In the genomic region with DNA sequence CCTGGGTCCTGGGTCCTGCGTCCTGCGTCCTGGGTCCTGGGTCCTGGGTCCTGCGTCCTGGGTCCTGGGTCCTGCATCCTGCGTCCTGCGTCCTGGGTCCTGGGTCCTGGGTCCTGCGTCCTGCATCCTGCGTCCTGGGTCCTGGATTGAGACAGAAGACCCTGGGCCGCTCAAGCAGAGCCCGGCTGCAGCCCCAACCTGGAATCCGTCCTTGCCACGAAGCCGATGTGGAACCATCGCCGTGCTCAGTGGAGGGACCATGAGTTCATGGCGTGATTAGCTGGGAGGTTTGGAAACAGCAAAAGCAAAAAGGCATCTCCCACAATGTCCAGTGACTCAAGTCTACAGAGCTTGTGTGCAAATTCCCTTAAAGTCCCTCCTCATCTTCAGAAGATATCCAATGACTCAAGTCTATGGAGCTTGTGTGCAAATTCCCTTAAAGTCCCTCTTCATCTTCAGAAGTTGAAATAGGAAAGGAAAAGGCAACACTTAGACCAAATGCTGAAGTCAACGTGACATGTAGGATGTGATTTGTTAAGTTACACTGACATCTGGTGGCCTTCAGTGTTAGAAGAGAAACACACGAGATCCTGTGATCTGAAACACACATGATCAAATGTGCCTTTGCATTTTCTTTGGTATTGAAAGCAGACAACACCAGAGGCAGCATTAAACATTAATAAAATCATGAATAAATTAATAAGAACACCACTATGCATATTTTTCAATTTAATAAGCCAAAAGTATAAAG, we compare ENCODE assay signal across 8 cellular contexts.
DNase-seq lines count a peak whose midpoint lies in the region; ATAC-seq and TF ChIP-seq lines count a peak whose summit lies in the region.

No MANE protein-coding gene starts in this region.

- H3K4me1 ChIP-seq in neural progenitor cell: no peaks in the 10 kb centered on the region

- H3K9ac ChIP-seq in neural progenitor cell: no peak overlapping the region

- H3K4me2 ChIP-seq in neural progenitor cell: no peak overlapping the region

- no peak overlapping the region for H3K27ac ChIP-seq in neural progenitor cell

- TF ChIP-seq CTCF in cardiac fibroblast (IDR thresholded peaks at IDR 0.05; ENCODE audit: low read depth, low read length) (no peak), neural progenitor cell (IDR thresholded peaks at IDR 0.05) (peak; percentile 72)

- H3K4me3 Mint-ChIP-seq in neural progenitor cell: no peak overlapping the region
- no peak overlapping the region for H3K4me3 Mint-ChIP-seq in activated T-helper 1 cell treated with anti-CD3 and anti-CD28 coated beads, Interleukin-12 subunit alpha, Interleukin-12 subunit beta, Interleukin-2, Interleukin-4 antibody, amounts not matched to agents 30 ng/mL and 10 ng/mL and 1 ng/mL, durations not matched to agents 14 hours and 24 hours and 36 hours

- H3K36me3 Mint-ChIP-seq in neural progenitor cell: no peaks in the 10 kb centered on the region
- H3K36me3 Mint-ChIP-seq in activated T-helper 1 cell treated with anti-CD3 and anti-CD28 coated beads, Interleukin-12 subunit alpha, Interleukin-12 subunit beta, Interleukin-2, Interleukin-4 antibody, amounts not matched to agents 30 ng/mL and 10 ng/mL and 1 ng/mL, durations not matched to agents 14 hours and 24 hours and 36 hours (ENCODE audit: low read depth): no peaks in the 10 kb centered on the region

- no peaks in the 10 kb centered on the region for H3K9me3 Mint-ChIP-seq in neural progenitor cell
- no peaks in the 10 kb centered on the region for H3K9me3 Mint-ChIP-seq in activated T-helper 1 cell treated with anti-CD3 and anti-CD28 coated beads, Interleukin-12 subunit alpha, Interleukin-12 subunit beta, Interleukin-2, Interleukin-4 antibody, amounts not matched to agents 30 ng/mL and 10 ng/mL and 1 ng/mL, durations not matched to agents 14 hours and 24 hours and 36 hours

- no peaks in the 10 kb centered on the region for H4K20me1 ChIP-seq in neural progenitor cell (ENCODE audit: low read depth)

- ATAC-seq in HG02870 (IDR thresholded peaks at IDR 0.05; ENCODE audit: unreplicated experiment): no peak

- H3K4me1 Mint-ChIP-seq in neural progenitor cell: peaks cover 5% of the 10 kb centered on the region
- H3K4me1 Mint-ChIP-seq in activated T-helper 1 cell treated with anti-CD3 and anti-CD28 coated beads, Interleukin-12 subunit alpha, Interleukin-12 subunit beta, Interleukin-2, Interleukin-4 antibody, amounts not matched to agents 30 ng/mL and 10 ng/mL and 1 ng/mL, durations not matched to agents 14 hours and 24 hours and 36 hours (ENCODE audit: low read depth): no peaks in the 10 kb centered on the region

- H3K27ac Mint-ChIP-seq in neural progenitor cell: peak overlapping the region; percentile 63
- no peak overlapping the region for H3K27ac Mint-ChIP-seq in activated T-helper 1 cell treated with anti-CD3 and anti-CD28 coated beads, Interleukin-12 subunit alpha, Interleukin-12 subunit beta, Interleukin-2, Interleukin-4 antibody, amounts not matched to agents 30 ng/mL and 10 ng/mL and 1 ng/mL, durations not matched to agents 14 hours and 24 hours and 36 hours

- intact Hi-C loops in activated T-helper 1 cell treated with anti-CD3 and anti-CD28 coated beads, Interleukin-12 subunit alpha, Interleukin-12 subunit beta, Interleukin-2, Interleukin-4 antibody, amounts not matched to agents 30 ng/mL and 10 ng/mL and 1 ng/mL, durations not matched to agents 14 hours and 24 hours and 36 hours (cut with micrococcal nuclease): no loop called here

- H3K36me3 ChIP-seq in neural progenitor cell: no peaks in the 10 kb centered on the region

- DNase-seq in NCI-H2029 (lab: John Stamatoyannopoulos, UW): peak; percentile 14
- DNase-seq in NCI-H2029 treated with DMSO at 0.1 percent for 48 hours (lab: John Stamatoyannopoulos, UW): no peak
- peak; percentile 18 for DNase-seq in NCI-H146 treated with DMSO at 0.1 percent for 48 hours (lab: John Stamatoyannopoulos, UW; ENCODE audit: unreplicated experiment)
- DNase-seq in cardiac fibroblast (ENCODE audit: low read depth in 2 of 2): peak; percentile 52 to 55
- DNase-seq in neural progenitor cell (ENCODE audit: low spot score): peak; percentile 74
- DNase-seq in activated T-helper 1 cell treated with anti-CD3 and anti-CD28 coated beads, Interleukin-12 subunit alpha, Interleukin-12 subunit beta, Interleukin-2, Interleukin-4 antibody, amounts not matched to agents 30 ng/mL and 10 ng/mL and 1 ng/mL, durations not matched to agents 14 hours and 24 hours and 36 hours (ENCODE audit: low spot score): no peak
- no peak for DNase-seq in NCI-H1048 (lab: John Stamatoyannopoulos, UW)

- H3K27me3 ChIP-seq in neural progenitor cell: no peaks in the 10 kb centered on the region

- H3F3A ChIP-seq in neural progenitor cell (ENCODE audit: low read depth): no peaks in the 10 kb centered on the region

- H3K4me3 ChIP-seq in cardiac fibroblast (replicated peaks in 1 of 2; ENCODE audit: low read depth in 2 of 2, low read length in 2 of 2) (no peak overlapping the region), neural progenitor cell (no peak overlapping the region)

- no peak overlapping the region for H2AFZ ChIP-seq in neural progenitor cell (replicated peaks)

- H3K79me2 ChIP-seq in neural progenitor cell (ENCODE audit: low read depth): no peaks in the 10 kb centered on the region

- peaks cover 4% of the 10 kb centered on the region for H3K27me3 Mint-ChIP-seq in neural progenitor cell (ENCODE audit: insufficient read depth, low read depth)
- no peaks in the 10 kb centered on the region for H3K27me3 Mint-ChIP-seq in activated T-helper 1 cell treated with anti-CD3 and anti-CD28 coated beads, Interleukin-12 subunit alpha, Interleukin-12 subunit beta, Interleukin-2, Interleukin-4 antibody, amounts not matched to agents 30 ng/mL and 10 ng/mL and 1 ng/mL, durations not matched to agents 14 hours and 24 hours and 36 hours (ENCODE audit: insufficient read depth)

- no peaks in the 10 kb centered on the region for H3K9me3 ChIP-seq in neural progenitor cell (ENCODE audit: low read depth)

Comparison
In these comparisons a context has a peak if more than half of its experiments do, and no peak if none do; other contexts are left out.
1. DNase-seq: peak in NCI-H2029 (single experiment), NCI-H146 treated with DMSO at 0.1 percent for 48 hours (single experiment), cardiac fibroblast (2 of 2) and neural progenitor cell (single experiment); none in NCI-H2029 treated with DMSO at 0.1 percent for 48 hours (single experiment), activated T-helper 1 cell treated with anti-CD3 and anti-CD28 coated beads, Interleukin-12 subunit alpha, Interleukin-12 subunit beta, Interleukin-2, Interleukin-4 antibody, amounts not matched to agents 30 ng/mL and 10 ng/mL and 1 ng/mL, durations not matched to agents 14 hours and 24 hours and 36 hours (single experiment) and NCI-H1048 (single experiment).